In genomic region chr20:36695467-36695866, GRCh38 we compare ENCODE assay signal across 3 cellular contexts. TPM values are rescaled to one million over a fixed set of nuclear protein-coding genes. Genes with fewer than 3 reads are reported as not detected.
"Had no signal": no experiment of that assay in that cellular context is flagged by ENCODE, and none has a peak within 500 bp of the region (broad histone marks: within the 10 kb centered on the region; RNA-seq: fewer than 3 reads in every experiment).

No MANE protein-coding gene starts in this region.

RNA-seq across cellular contexts. Expression of gene SLA2, which starts 49.5 kb away (rescaled TPM):
- total RNA-seq: lung microvascular endothelial cell, mammary epithelial cell, myocyte had no signal
- polyA plus RNA-seq: mammary epithelial cell had no signal
